ENCODE assay signal across 8 cellular contexts in genomic region chr6:7267521-7268091, GRCh38. TPM values are rescaled to one million over a fixed set of nuclear protein-coding genes. Genes with fewer than 3 reads are reported as not detected.
DNase-seq lines count a peak whose midpoint lies in the region; ATAC-seq and TF ChIP-seq lines count a peak whose summit lies in the region.

No MANE protein-coding gene starts in this region.

- H3K9me3 ChIP-seq in SK-N-MC (ENCODE audit: low read depth, low read length) (no peaks in the 10 kb centered on the region), spleen (peaks cover 0 to 8% (median 0%) of the 10 kb centered on the region in 8 donors)

- H3K36me3 ChIP-seq in SK-N-MC (ENCODE audit: insufficient read depth, low read length) (no peaks in the 10 kb centered on the region), spleen (no peaks in the 10 kb centered on the region)

- WGBS in spleen, 5 donors: 70 to 88% (median 75%) methylated on average over 10 to 13 of the region's 13 CpGs

- ATAC-seq in GM18909 (IDR thresholded peaks at IDR 0.05; ENCODE audit: poor library complexity, unreplicated experiment): no peak

- DNase-seq in NCI-H2196 (lab: John Stamatoyannopoulos, UW; ENCODE audit: unreplicated experiment): peak; percentile 27
- DNase-seq in NCI-H2196 treated with DMSO at 0.1 percent for 48 hours (lab: John Stamatoyannopoulos, UW; ENCODE audit: unreplicated experiment): no peak
- DNase-seq in SK-N-MC (ENCODE audit: low read depth, low spot score): no peak
- peak; percentile 91 for DNase-seq in glomerular visceral epithelial cell (ENCODE audit: extremely low spot score)
- DNase-seq in spleen: peak; percentile 75
- no peak for DNase-seq in SHP77 treated with DMSO at 0.1 percent for 48 hours (lab: John Stamatoyannopoulos, UW)
- no peak for DNase-seq in activated CD4-positive, alpha-beta T cell treated with anti-CD3 and anti-CD28 coated beads, Interleukin-2, amount 50 U/mL, for 48 hours

- intact Hi-C loops in spleen (cut with DNase I; ENCODE audit: low total_unique reads): no loop called here

- H3K27ac ChIP-seq in SK-N-MC: peak overlapping the region; percentile 5; the same call in 1 of the 2 replicates
- no peak overlapping the region for H3K27ac ChIP-seq in spleen

- no peak for TF ChIP-seq CTCF in spleen (IDR thresholded peaks at IDR 0.05 in 8 of 11, conservative IDR thresholded peaks at IDR 0.05 in 3 of 11)

- H3K4me3 ChIP-seq in SK-N-MC: no peak overlapping the region
- H3K4me3 ChIP-seq in spleen: no peak overlapping the region

- no peak overlapping the region for H3K9ac ChIP-seq in SK-N-MC (ENCODE audit: insufficient read length)

- H3K4me1 ChIP-seq in spleen: peaks cover 0 to 36% (median 10%) of the 10 kb centered on the region in 6 donors

- H3K27me3 ChIP-seq in spleen (replicated peaks in 1 of 7): no peaks in the 10 kb centered on the region

- no peak for TF ChIP-seq POLR2A in spleen (IDR thresholded peaks at IDR 0.05)

RNA-seq across cellular contexts. Expression of gene SSR1, which starts 45.4 kb away (rescaled TPM):
- total RNA-seq in spleen: 100 to 1,000 TPM in 4 of 7 donors, 10 to 100 TPM in 3; 70.7 to 132 (median 114) TPM
- 10 to 100 TPM; 15.8 to 21.8 (median 20.9) TPM for polyA plus RNA-seq in spleen

Comparison
In these comparisons a context has a peak if more than half of its experiments do, and no peak if none do; other contexts are left out.
1. DNase-seq: peak in NCI-H2196 (single experiment), glomerular visceral epithelial cell (single experiment) and spleen (single experiment); none in NCI-H2196 treated with DMSO at 0.1 percent for 48 hours (single experiment), SK-N-MC (single experiment), SHP77 treated with DMSO at 0.1 percent for 48 hours (single experiment) and activated CD4-positive, alpha-beta T cell treated with anti-CD3 and anti-CD28 coated beads, Interleukin-2, amount 50 U/mL, for 48 hours (0 of 2).